Comparison of ENCODE assay signal across 8 cellular contexts in genomic region chr3:67790043-67790442, GRCh38.
DNase-seq lines count a peak whose midpoint lies in the region; ATAC-seq and TF ChIP-seq lines count a peak whose summit lies in the region.

No MANE protein-coding gene starts in this region.

- no peaks in the 10 kb centered on the region for H3K36me3 Mint-ChIP-seq in activated T-helper 2 cell treated with anti-CD3 and anti-CD28 coated beads, Interferon-gamma antibody, Interleukin-2, Interleukin-4, amounts not matched to agents 10 μg/mL and 5 μg/mL and 100 μg/mL, durations not matched to agents 14 hours and 24 hours and 36 hours (ENCODE audit: low read depth)

- no peak overlapping the region for H3K4me3 Mint-ChIP-seq in activated T-helper 2 cell treated with anti-CD3 and anti-CD28 coated beads, Interferon-gamma antibody, Interleukin-2, Interleukin-4, amounts not matched to agents 10 μg/mL and 5 μg/mL and 100 μg/mL, durations not matched to agents 14 hours and 24 hours and 36 hours (ENCODE audit: low read depth)

- H3K36me3 ChIP-seq in Peyer's patch = no peaks in the 10 kb centered on the region

- H3K27ac Mint-ChIP-seq in activated T-helper 2 cell treated with anti-CD3 and anti-CD28 coated beads, Interferon-gamma antibody, Interleukin-2, Interleukin-4, amounts not matched to agents 10 μg/mL and 5 μg/mL and 100 μg/mL, durations not matched to agents 14 hours and 24 hours and 36 hours = no peak overlapping the region

- peaks cover 8% of the 10 kb centered on the region for H3K27me3 Mint-ChIP-seq in activated T-helper 2 cell treated with anti-CD3 and anti-CD28 coated beads, Interferon-gamma antibody, Interleukin-2, Interleukin-4, amounts not matched to agents 10 μg/mL and 5 μg/mL and 100 μg/mL, durations not matched to agents 14 hours and 24 hours and 36 hours (ENCODE audit: low read depth)

- TF ChIP-seq CTCF in Peyer's patch (IDR thresholded peaks at IDR 0.05) = peak; percentile 35 to 82 (median 68)

- peaks cover 2% of the 10 kb centered on the region for H3K4me1 Mint-ChIP-seq in activated T-helper 2 cell treated with anti-CD3 and anti-CD28 coated beads, Interferon-gamma antibody, Interleukin-2, Interleukin-4, amounts not matched to agents 10 μg/mL and 5 μg/mL and 100 μg/mL, durations not matched to agents 14 hours and 24 hours and 36 hours (ENCODE audit: low read depth)

- no peaks in the 10 kb centered on the region for H3K27me3 ChIP-seq in Peyer's patch

- peaks cover 8% of the 10 kb centered on the region for H3K9me3 Mint-ChIP-seq in activated T-helper 2 cell treated with anti-CD3 and anti-CD28 coated beads, Interferon-gamma antibody, Interleukin-2, Interleukin-4, amounts not matched to agents 10 μg/mL and 5 μg/mL and 100 μg/mL, durations not matched to agents 14 hours and 24 hours and 36 hours

- H3K4me3 ChIP-seq in Peyer's patch = no peak overlapping the region

- H3K4me1 ChIP-seq in Peyer's patch = no peaks in the 10 kb centered on the region

- intact Hi-C loops in activated T-helper 2 cell treated with anti-CD3 and anti-CD28 coated beads, Interferon-gamma antibody, Interleukin-2, Interleukin-4, amounts not matched to agents 10 μg/mL and 5 μg/mL and 100 μg/mL, durations not matched to agents 14 hours and 24 hours and 36 hours (cut with micrococcal nuclease) = loop anchor here (1.0 to 5.0 kb wide), 3 partner anchors 408 to 818 kb away; no protein-coding TSS in a partner anchor
- intact Hi-C loops in left cardiac atrium (cut with DNase I) = loop anchor here in 1 of 2 donors (5.0 kb wide), 1 partner anchor 408 kb away; no protein-coding TSS in a partner anchor

- DNase-seq in AG08396 (ENCODE audit: low spot score) (peak; percentile 45), Peyer's patch (peak in 2 of 3 donors; percentile 51 to 73), left cardiac atrium (peak; percentile 28), GF-D8 (lab: John Stamatoyannopoulos, UW) (no peak)
- peak; percentile 23 for DNase-seq in activated T-helper 2 cell treated with anti-CD3 and anti-CD28 coated beads, Interferon-gamma antibody, Interleukin-2, Interleukin-4, amounts not matched to agents 10 μg/mL and 5 μg/mL and 100 μg/mL, durations not matched to agents 14 hours and 24 hours and 36 hours (ENCODE audit: low spot score)
- DNase-seq in stimulated activated CD4-positive, alpha-beta T cell treated with anti-CD3 and anti-CD28 coated beads, Interleukin-15, amount 100 ng/mL, for 24 hours = peak; percentile 67

- no peaks in the 10 kb centered on the region for H3K9me3 ChIP-seq in Peyer's patch

- no peak overlapping the region for H3K27ac ChIP-seq in Peyer's patch

- TF ChIP-seq POLR2A in Peyer's patch (IDR thresholded peaks at IDR 0.05) = no peak

- ATAC-seq in GM18520 (IDR thresholded peaks at IDR 0.05; ENCODE audit: unreplicated experiment) (peak; percentile 68), HG03103 (IDR thresholded peaks at IDR 0.05; ENCODE audit: low read depth, unreplicated experiment) (peak; percentile 83), left cardiac atrium (peak; percentile 57 to 59)
